1 cellular context compared by ENCODE assay signal in genomic region chr16:81767987-81768592, GRCh38.
A peak's percentile ranks its signal among the peaks of the same experiment; 100 is the strongest.
TF ChIP-seq lines count a peak whose summit lies in the region.

No MANE protein-coding gene starts in this region.

TF ChIP-seq in HepG2, 621 proteins besides CTCF, POLR2A, EP300 and RAD21 (continued from another document and continues in another):
- TF ChIP-seq, protein P1, sequence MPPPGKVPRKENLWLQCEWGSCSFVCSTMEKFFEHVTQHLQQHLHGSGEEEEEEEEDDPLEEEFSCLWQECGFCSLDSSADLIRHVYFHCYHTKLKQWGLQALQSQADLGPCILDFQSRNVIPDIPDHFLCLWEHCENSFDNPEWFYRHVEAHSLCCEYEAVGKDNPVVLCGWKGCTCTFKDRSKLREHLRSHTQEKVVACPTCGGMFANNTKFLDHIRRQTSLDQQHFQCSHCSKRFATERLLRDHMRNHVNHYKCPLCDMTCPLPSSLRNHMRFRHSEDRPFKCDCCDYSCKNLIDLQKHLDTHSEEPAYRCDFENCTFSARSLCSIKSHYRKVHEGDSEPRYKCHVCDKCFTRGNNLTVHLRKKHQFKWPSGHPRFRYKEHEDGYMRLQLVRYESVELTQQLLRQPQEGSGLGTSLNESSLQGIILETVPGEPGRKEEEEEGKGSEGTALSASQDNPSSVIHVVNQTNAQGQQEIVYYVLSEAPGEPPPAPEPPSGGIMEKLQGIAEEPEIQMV (CRISPR knock-in tag; IDR thresholded peaks at IDR 0.05; ENCODE audit: low read depth), result no peak
- TF ChIP-seq ELF3 (CRISPR knock-in tag; IDR thresholded peaks at IDR 0.05) (peak; percentile 85), ZSCAN20 (CRISPR knock-in tag; IDR thresholded peaks at IDR 0.05; ENCODE audit: borderline replicate concordance) (no peak), MTF2 (CRISPR knock-in tag; IDR thresholded peaks at IDR 0.05; ENCODE audit: borderline replicate concordance) (no peak), ZNF333 (CRISPR knock-in tag; IDR thresholded peaks at IDR 0.05; ENCODE audit: borderline replicate concordance) (no peak), ZNF605 (CRISPR knock-in tag; IDR thresholded peaks at IDR 0.05) (no peak), BHLHE40 (IDR thresholded peaks at IDR 0.05; ENCODE audit: low read length) (peak; percentile 10; the same call in 1 of the 2 replicates), HNRNPH1 (optimal IDR thresholded peaks at IDR 0.05; ENCODE audit: low read depth, low read length) (no peak), ZFP36L1 (CRISPR knock-in tag; IDR thresholded peaks at IDR 0.05) (no peak), ZNF768 (CRISPR knock-in tag; IDR thresholded peaks at IDR 0.05) (no peak), ZNF574 (CRISPR knock-in tag; IDR thresholded peaks at IDR 0.05) (no peak; the same call in 1 of the 2 replicates), FIP1L1 (IDR thresholded peaks at IDR 0.05; ENCODE audit: borderline replicate concordance, insufficient read depth, low read depth, low read length) (no peak), ZNF280B (CRISPR knock-in tag; IDR thresholded peaks at IDR 0.05; ENCODE audit: borderline replicate concordance) (no peak), MAFG (CRISPR knock-in tag; IDR thresholded peaks at IDR 0.05) (no peak), ZSCAN29 (CRISPR knock-in tag; conservative IDR thresholded peaks at IDR 0.05) (peak; percentile 40; the same call in 1 of the 2 replicates), ATF1 (CRISPR knock-in tag; IDR thresholded peaks at IDR 0.05) (peak; percentile 23; the same call in 1 of the 2 replicates), HOXA7 (CRISPR knock-in tag; IDR thresholded peaks at IDR 0.05) (no peak), ZNF564 (CRISPR knock-in tag; IDR thresholded peaks at IDR 0.05) (no peak), ZNF253 (CRISPR knock-in tag; IDR thresholded peaks at IDR 0.05; ENCODE audit: borderline replicate concordance) (no peak), ZNF788 (CRISPR knock-in tag; IDR thresholded peaks at IDR 0.05; ENCODE audit: borderline replicate concordance) (no peak), THYN1 (CRISPR knock-in tag; IDR thresholded peaks at IDR 0.05; ENCODE audit: borderline replicate concordance, low read depth) (no peak), ZNF276 (CRISPR knock-in tag; IDR thresholded peaks at IDR 0.05; ENCODE audit: low read depth) (no peak), ZNF761 (CRISPR knock-in tag; conservative IDR thresholded peaks at IDR 0.05) (no peak), ZNF143 (CRISPR knock-in tag; IDR thresholded peaks at IDR 0.05) (no peak), HDAC1 (CRISPR knock-in tag; IDR thresholded peaks at IDR 0.05) (peak; percentile 93), SAP130 (CRISPR knock-in tag; IDR thresholded peaks at IDR 0.05; ENCODE audit: low read depth) (peak; percentile 92), GPBP1L1 (CRISPR knock-in tag; IDR thresholded peaks at IDR 0.05) (no peak), ZNF737 (CRISPR knock-in tag; IDR thresholded peaks at IDR 0.05; ENCODE audit: borderline replicate concordance) (no peak), YEATS2 (CRISPR knock-in tag; IDR thresholded peaks at IDR 0.05; ENCODE audit: borderline replicate concordance) (no peak), RBM22 (optimal IDR thresholded peaks at IDR 0.05; ENCODE audit: low read length) (no peak), TP53 (CRISPR knock-in tag; conservative IDR thresholded peaks at IDR 0.05) (no peak), ZNF232 (CRISPR knock-in tag; IDR thresholded peaks at IDR 0.05; ENCODE audit: borderline replicate concordance) (peak; percentile 51; the same call in 1 of the 2 replicates), ZBTB2 (CRISPR knock-in tag; IDR thresholded peaks at IDR 0.05; ENCODE audit: low read depth) (peak; percentile 32; the same call in 1 of the 2 replicates), ZKSCAN1 (IDR thresholded peaks at IDR 0.05; ENCODE audit: low read length) (no peak), CENPT (CRISPR knock-in tag; IDR thresholded peaks at IDR 0.05; ENCODE audit: low read depth) (no peak), ARID2 (CRISPR knock-in tag; IDR thresholded peaks at IDR 0.05; ENCODE audit: borderline replicate concordance) (no peak)
- TF ChIP-seq, protein P2, sequence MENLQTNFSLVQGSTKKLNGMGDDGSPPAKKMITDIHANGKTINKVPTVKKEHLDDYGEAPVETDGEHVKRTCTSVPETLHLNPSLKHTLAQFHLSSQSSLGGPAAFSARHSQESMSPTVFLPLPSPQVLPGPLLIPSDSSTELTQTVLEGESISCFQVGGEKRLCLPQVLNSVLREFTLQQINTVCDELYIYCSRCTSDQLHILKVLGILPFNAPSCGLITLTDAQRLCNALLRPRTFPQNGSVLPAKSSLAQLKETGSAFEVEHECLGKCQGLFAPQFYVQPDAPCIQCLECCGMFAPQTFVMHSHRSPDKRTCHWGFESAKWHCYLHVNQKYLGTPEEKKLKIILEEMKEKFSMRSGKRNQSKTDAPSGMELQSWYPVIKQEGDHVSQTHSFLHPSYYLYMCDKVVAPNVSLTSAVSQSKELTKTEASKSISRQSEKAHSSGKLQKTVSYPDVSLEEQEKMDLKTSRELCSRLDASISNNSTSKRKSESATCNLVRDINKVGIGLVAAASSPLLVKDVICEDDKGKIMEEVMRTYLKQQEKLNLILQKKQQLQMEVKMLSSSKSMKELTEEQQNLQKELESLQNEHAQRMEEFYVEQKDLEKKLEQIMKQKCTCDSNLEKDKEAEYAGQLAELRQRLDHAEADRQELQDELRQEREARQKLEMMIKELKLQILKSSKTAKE (CRISPR knock-in tag; IDR thresholded peaks at IDR 0.05; ENCODE audit: borderline replicate concordance), result peak; percentile 54; the same call in 1 of the 2 replicates
- TF ChIP-seq, protein P3, sequence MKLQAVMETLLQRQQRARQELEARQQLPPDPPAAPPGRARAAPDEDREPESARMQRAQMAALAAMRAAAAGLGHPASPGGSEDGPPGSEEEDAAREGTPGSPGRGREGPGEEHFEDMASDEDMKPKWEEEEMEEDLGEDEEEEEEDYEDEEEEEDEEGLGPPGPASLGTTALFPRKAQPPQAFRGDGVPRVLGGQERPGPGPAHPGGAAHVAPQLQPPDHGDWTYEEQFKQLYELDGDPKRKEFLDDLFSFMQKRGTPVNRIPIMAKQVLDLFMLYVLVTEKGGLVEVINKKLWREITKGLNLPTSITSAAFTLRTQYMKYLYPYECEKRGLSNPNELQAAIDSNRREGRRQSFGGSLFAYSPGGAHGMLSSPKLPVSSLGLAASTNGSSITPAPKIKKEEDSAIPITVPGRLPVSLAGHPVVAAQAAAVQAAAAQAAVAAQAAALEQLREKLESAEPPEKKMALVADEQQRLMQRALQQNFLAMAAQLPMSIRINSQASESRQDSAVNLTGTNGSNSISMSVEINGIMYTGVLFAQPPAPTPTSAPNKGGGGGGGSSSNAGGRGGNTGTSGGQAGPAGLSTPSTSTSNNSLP (IDR thresholded peaks at IDR 0.05; ENCODE audit: low read depth, low read length), result peak; percentile 99
- TF ChIP-seq, protein P4, sequence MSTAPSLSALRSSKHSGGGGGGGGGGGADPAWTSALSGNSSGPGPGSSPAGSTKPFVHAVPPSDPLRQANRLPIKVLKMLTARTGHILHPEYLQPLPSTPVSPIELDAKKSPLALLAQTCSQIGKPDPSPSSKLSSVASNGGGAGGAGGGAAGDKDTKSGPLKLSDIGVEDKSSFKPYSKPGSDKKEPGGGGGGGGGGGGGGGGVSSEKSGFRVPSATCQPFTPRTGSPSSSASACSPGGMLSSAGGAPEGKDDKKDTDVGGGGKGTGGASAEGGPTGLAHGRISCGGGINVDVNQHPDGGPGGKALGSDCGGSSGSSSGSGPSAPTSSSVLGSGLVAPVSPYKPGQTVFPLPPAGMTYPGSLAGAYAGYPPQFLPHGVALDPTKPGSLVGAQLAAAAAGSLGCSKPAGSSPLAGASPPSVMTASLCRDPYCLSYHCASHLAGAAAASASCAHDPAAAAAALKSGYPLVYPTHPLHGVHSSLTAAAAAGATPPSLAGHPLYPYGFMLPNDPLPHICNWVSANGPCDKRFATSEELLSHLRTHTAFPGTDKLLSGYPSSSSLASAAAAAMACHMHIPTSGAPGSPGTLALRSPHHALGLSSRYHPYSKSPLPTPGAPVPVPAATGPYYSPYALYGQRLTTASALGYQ (CRISPR knock-in tag; IDR thresholded peaks at IDR 0.05), result peak; percentile 98
- TF ChIP-seq, protein P5, sequence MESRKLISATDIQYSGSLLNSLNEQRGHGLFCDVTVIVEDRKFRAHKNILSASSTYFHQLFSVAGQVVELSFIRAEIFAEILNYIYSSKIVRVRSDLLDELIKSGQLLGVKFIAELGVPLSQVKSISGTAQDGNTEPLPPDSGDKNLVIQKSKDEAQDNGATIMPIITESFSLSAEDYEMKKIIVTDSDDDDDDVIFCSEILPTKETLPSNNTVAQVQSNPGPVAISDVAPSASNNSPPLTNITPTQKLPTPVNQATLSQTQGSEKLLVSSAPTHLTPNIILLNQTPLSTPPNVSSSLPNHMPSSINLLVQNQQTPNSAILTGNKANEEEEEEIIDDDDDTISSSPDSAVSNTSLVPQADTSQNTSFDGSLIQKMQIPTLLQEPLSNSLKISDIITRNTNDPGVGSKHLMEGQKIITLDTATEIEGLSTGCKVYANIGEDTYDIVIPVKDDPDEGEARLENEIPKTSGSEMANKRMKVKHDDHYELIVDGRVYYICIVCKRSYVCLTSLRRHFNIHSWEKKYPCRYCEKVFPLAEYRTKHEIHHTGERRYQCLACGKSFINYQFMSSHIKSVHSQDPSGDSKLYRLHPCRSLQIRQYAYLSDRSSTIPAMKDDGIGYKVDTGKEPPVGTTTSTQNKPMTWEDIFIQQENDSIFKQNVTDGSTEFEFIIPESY (CRISPR knock-in tag; IDR thresholded peaks at IDR 0.05), result no peak
